Comparison of ENCODE assay signal across 9 cellular contexts in genomic region chr13:48412881-48413351, GRCh38. TPM values are rescaled to one million over a fixed set of nuclear protein-coding genes. Genes with fewer than 3 reads are reported as not detected.
DNase-seq lines count a peak whose midpoint lies in the region; ATAC-seq, FAIRE-seq and TF ChIP-seq lines count a peak whose summit lies in the region.
"Had no signal": no experiment of that assay in that cellular context is flagged by ENCODE, and none has a peak within 500 bp of the region (broad histone marks: within the 10 kb centered on the region; RNA-seq: fewer than 3 reads in every experiment).

TSS of gene LPAR6 (minus strand) at chr13:48413113. CDS start at chr13:48412423, 690 bp downstream.

- FAIRE-seq in astrocyte (lab: Jason Lieb, UNC): peak; percentile 63

- peak within 1 kb of the TSS; percentile 88 for H3K4me3 Mint-ChIP-seq in astrocyte (ENCODE audit: unreplicated experiment)

- peak within 1 kb of the TSS; percentile 87 for H3K4me2 ChIP-seq in astrocyte (ENCODE audit: low read length)

- no peak for ATAC-seq in HG03139 (IDR thresholded peaks at IDR 0.05; ENCODE audit: unreplicated experiment)
- ATAC-seq in SK-N-SH treated with all-trans-retinoic acid at 6 μM for 48 hours: no peak

- peak within 1 kb of the TSS; percentile 55 for H3K4me3 ChIP-seq in A673 (ENCODE audit: low read depth, low read length, poor library complexity, severe bottlenecking)
- peak within 1 kb of the TSS; percentile 69 for H3K4me3 ChIP-seq in HUES64 (ENCODE audit: low read length)
- H3K4me3 ChIP-seq in astrocyte (ENCODE audit: insufficient read depth, low read depth, low read length): peak within 1 kb of the TSS; percentile 78
- peak within 1 kb of the TSS; percentile 26; the same call in 1 of the 2 replicates for H3K4me3 ChIP-seq in iPS DF 6.9 (ENCODE audit: low read length)

- H3K27ac ChIP-seq in A673 (ENCODE audit: low read depth, low read length, poor library complexity, severe bottlenecking): peak within 1 kb of the TSS; percentile 84
- peak within 1 kb of the TSS; percentile 67 for H3K27ac ChIP-seq in HUES64 (ENCODE audit: low read depth, low read length)
- peak within 1 kb of the TSS; percentile 56 for H3K27ac ChIP-seq in astrocyte (ENCODE audit: low read depth, low read length)
- H3K27ac ChIP-seq in iPS DF 6.9 (ENCODE audit: low read length): no peak within 1 kb of the TSS

- peak within 1 kb of the TSS; percentile 36 for H2AFZ ChIP-seq in astrocyte (ENCODE audit: low read depth, low read length)

- H3K4me1 ChIP-seq in A673 (ENCODE audit: insufficient read depth, low read length, poor library complexity, severe bottlenecking): peaks cover 13% of the 10 kb centered on the region
- peaks cover 22% of the 10 kb centered on the region for H3K4me1 ChIP-seq in HUES64 (ENCODE audit: insufficient read depth, low read length)
- H3K4me1 ChIP-seq in astrocyte (ENCODE audit: insufficient read depth, low read length): no peaks in the 10 kb centered on the region
- no peaks in the 10 kb centered on the region for H3K4me1 ChIP-seq in iPS DF 6.9 (ENCODE audit: control insufficient read depth, insufficient read depth, low read length)

- no peaks in the 10 kb centered on the region for H3K9me3 Mint-ChIP-seq in astrocyte (ENCODE audit: unreplicated experiment)

- H3K27me3 Mint-ChIP-seq in astrocyte (ENCODE audit: low read depth, unreplicated experiment): no peaks in the 10 kb centered on the region

- H3K27me3 ChIP-seq in A673 (replicated peaks; ENCODE audit: insufficient read depth, low read depth, low read length, poor library complexity): no peaks in the 10 kb centered on the region
- H3K27me3 ChIP-seq in HUES64 (ENCODE audit: insufficient read depth, low read length): no peaks in the 10 kb centered on the region
- H3K27me3 ChIP-seq in astrocyte (ENCODE audit: insufficient read depth, low read length): no peaks in the 10 kb centered on the region
- H3K27me3 ChIP-seq in iPS DF 6.9 (ENCODE audit: control insufficient read depth, insufficient read depth, low read length): no peaks in the 10 kb centered on the region

- peaks cover 11% of the 10 kb centered on the region for H3K4me1 Mint-ChIP-seq in astrocyte (ENCODE audit: low read depth, unreplicated experiment)

- H3K27ac Mint-ChIP-seq in astrocyte (ENCODE audit: unreplicated experiment): peak within 1 kb of the TSS; percentile 93

- BruUV-seq in A673 (replicated peaks; lab: Mats Ljungman, UMichigan): no TSS peak

- H4K20me1 ChIP-seq in astrocyte (ENCODE audit: insufficient read depth, low read length): no peaks in the 10 kb centered on the region

- H3K36me3 Mint-ChIP-seq in astrocyte (ENCODE audit: low read depth, unreplicated experiment): peaks cover 15% of the 10 kb centered on the region

- DNase-seq in A673 (ENCODE audit: low spot score): peak; percentile 82
- DNase-seq in astrocyte (ENCODE audit: low read depth): peak; percentile 75
- no peak for DNase-seq in iPS DF 6.9 (ENCODE audit: low read depth, low spot score)
- DNase-seq in putamen (ENCODE audit: low spot score): peak; percentile 39
- no peak for DNase-seq in stimulated activated CD4-positive, alpha-beta T cell treated with anti-CD3 and anti-CD28 coated beads, Interleukin-15, amount 100 ng/mL, for 24 hours

- H3K9me3 ChIP-seq in A673 (ENCODE audit: low read depth, low read length, poor library complexity, severe bottlenecking): no peaks in the 10 kb centered on the region
- no peaks in the 10 kb centered on the region for H3K9me3 ChIP-seq in HUES64 (ENCODE audit: insufficient read depth, low read depth, low read length)
- no peaks in the 10 kb centered on the region for H3K9me3 ChIP-seq in astrocyte (ENCODE audit: insufficient read depth, low read depth, low read length)
- no peaks in the 10 kb centered on the region for H3K9me3 ChIP-seq in iPS DF 6.9 (ENCODE audit: control insufficient read depth, insufficient read depth, low read length)

- H3K9ac ChIP-seq in HUES64 (ENCODE audit: low read depth, low read length): peak within 1 kb of the TSS; percentile 82
- peak within 1 kb of the TSS; percentile 86 for H3K9ac ChIP-seq in astrocyte (ENCODE audit: low read length)

- no peak for TF ChIP-seq CTCF in A673 (conservative IDR thresholded peaks at IDR 0.05; ENCODE audit: low read depth, low read length)
- TF ChIP-seq CTCF in astrocyte (IDR thresholded peaks at IDR 0.05; ENCODE audit: insufficient read depth, low read depth, low read length): no peak

- POLR2A ChIA-PET in A673 (lab: Charles Lee; ENCODE audit: low non-redundant PET): interaction anchor here (0.6 kb wide), 1 partner anchor 119 kb away, joined by 3 read pairs; no protein-coding TSS in a partner anchor

- peaks cover 3% of the 10 kb centered on the region for H3K36me3 ChIP-seq in A673 (ENCODE audit: insufficient read depth, low read length, poor library complexity, severe bottlenecking)
- no peaks in the 10 kb centered on the region for H3K36me3 ChIP-seq in HUES64 (ENCODE audit: insufficient read depth, low read length)
- no peaks in the 10 kb centered on the region for H3K36me3 ChIP-seq in astrocyte (ENCODE audit: insufficient read depth, low read length)
- H3K36me3 ChIP-seq in iPS DF 6.9 (ENCODE audit: control insufficient read depth, insufficient read depth, low read length): no peaks in the 10 kb centered on the region

- CTCF ChIA-PET in A673 (lab: Charles Lee): no interaction called here

- WGBS in HUES64: 6% methylated on average over 4 of the region's 4 CpGs
- no CpG with 5 or more reads among the region's 4 CpGs for WGBS in iPS DF 6.9 (ENCODE audit: insufficient coverage, insufficient read length)

- peaks cover 28% of the 10 kb centered on the region for H3K79me2 ChIP-seq in astrocyte (ENCODE audit: insufficient read depth, low read length)

- intact Hi-C loops in A673 (cut with micrococcal nuclease; ENCODE audit: unreplicated experiment): no loop called here

TF ChIP-seq in SK-N-SH treated with all-trans-retinoic acid at 6 μM for 48 hours, 23 proteins besides CTCF, POLR2A, EP300 and RAD21 (continues in another document):
- TF ChIP-seq ZNF70 (CRISPR knock-in tag; IDR thresholded peaks at IDR 0.05): no peak
- no peak for TF ChIP-seq ZC3H10 (CRISPR knock-in tag; IDR thresholded peaks at IDR 0.05)
- no peak for TF ChIP-seq POU6F1 (CRISPR knock-in tag; IDR thresholded peaks at IDR 0.05; ENCODE audit: borderline replicate concordance, low read depth)
- TF ChIP-seq ZNF565 (CRISPR knock-in tag; conservative IDR thresholded peaks at IDR 0.05; ENCODE audit: low read depth): no peak
- no peak for TF ChIP-seq PATZ1 (CRISPR knock-in tag; IDR thresholded peaks at IDR 0.05; ENCODE audit: borderline replicate concordance)
- TF ChIP-seq CREB5 (CRISPR knock-in tag; IDR thresholded peaks at IDR 0.05; ENCODE audit: low read depth): no peak
- no peak for TF ChIP-seq ISL1 (CRISPR knock-in tag; IDR thresholded peaks at IDR 0.05)
- no peak for TF ChIP-seq ZNF8 (CRISPR knock-in tag; IDR thresholded peaks at IDR 0.05)
- no peak for TF ChIP-seq BACH2 (CRISPR knock-in tag; IDR thresholded peaks at IDR 0.05; ENCODE audit: borderline replicate concordance)

RNA-seq across cellular contexts. Expression of gene LPAR6, which starts in this region (rescaled TPM):
- total RNA-seq in A673 (2021) (4.0 and 6.7 TPM in 2 replicates), astrocyte (3.7 and 4.1 TPM in 2 replicates)
- polyA plus RNA-seq in HUES64 (2013, experiment 1 of 2): 7.0 TPM
- 12.2 TPM for polyA plus RNA-seq in HUES64 (2013, experiment 2 of 2)
- polyA plus RNA-seq: neural cell had no signal

Comparison
In these comparisons a context has a peak if more than half of its experiments do, and no peak if none do; other contexts are left out.
1. DNase-seq: peak in A673 (single experiment), astrocyte (single experiment) and putamen (single experiment); none in iPS DF 6.9 (single experiment) and stimulated activated CD4-positive, alpha-beta T cell treated with anti-CD3 and anti-CD28 coated beads, Interleukin-15, amount 100 ng/mL, for 24 hours (single experiment).
2. H3K4me3 ChIP-seq: peak in every context shown above with its lines; median percentile 78 in astrocyte; 69 in HUES64; 55 in A673; 26 in iPS DF 6.9.